14 cellular contexts compared by ENCODE assay signal in genomic region chr17:50697663-50698272, GRCh38. TPM values are rescaled to one million over a fixed set of nuclear protein-coding genes. Genes with fewer than 3 reads are reported as not detected.
DNase-seq lines count a peak whose midpoint lies in the region; ATAC-seq and TF ChIP-seq lines count a peak whose summit lies in the region.
"Had no signal": no experiment of that assay in that cellular context is flagged by ENCODE, and none has a peak within 500 bp of the region (broad histone marks: within the 10 kb centered on the region; RNA-seq: fewer than 3 reads in every experiment).

No MANE protein-coding gene starts in this region.

- no peaks in the 10 kb centered on the region for H3K9me2 ChIP-seq in PC-3 (replicated peaks; ENCODE audit: low read length)

- ATAC-seq in PC-3 (no peak), GM21717 (IDR thresholded peaks at IDR 0.05; ENCODE audit: unreplicated experiment) (no peak), Right ventricle myocardium superior (ENCODE audit: poor library complexity) (no peak)

- H4K20me1 ChIP-seq in PC-3 (ENCODE audit: low read length): no peaks in the 10 kb centered on the region

- no peak overlapping the region for H3K4me3 ChIP-seq in PC-3 (ENCODE audit: low read length)
- H3K4me3 ChIP-seq in endodermal cell (ENCODE audit: low read length): no peak overlapping the region

- H3K27ac Mint-ChIP-seq in T-helper 2 cell treated with Interferon-gamma antibody and Interleukin-4, amounts not matched to agents 5 μg/mL and 100 μg/mL, for 36 hours: peak overlapping the region; percentile 19
- H3K27ac Mint-ChIP-seq in endodermal cell: no peak overlapping the region

- DNase-seq in T-helper 2 cell treated with Interferon-gamma antibody and Interleukin-4, amounts not matched to agents 5 μg/mL and 100 μg/mL, for 36 hours (ENCODE audit: low spot score): no peak
- no peak for DNase-seq in T-helper 2 cell
- peak; percentile 61 for DNase-seq in PC-3
- no peak for DNase-seq in endodermal cell
- DNase-seq in renal cortical epithelial cell (ENCODE audit: low read depth): peak; percentile 16
- DNase-seq in Right ventricle myocardium superior: no peak
- DNase-seq in superior temporal gyrus (ENCODE audit: extremely low spot score): no peak
- DNase-seq: activated naive CD4-positive, alpha-beta T cell treated with anti-CD3 and anti-CD28 coated beads, Interleukin-2, amount 50 U/mL, for 16 hours; NCI-H1092 treated with DMSO at 0.1 percent for 48 hours; NCI-H510A; nucleus accumbens had no signal

- no peaks in the 10 kb centered on the region for H3K9me3 Mint-ChIP-seq in T-helper 2 cell treated with Interferon-gamma antibody and Interleukin-4, amounts not matched to agents 5 μg/mL and 100 μg/mL, for 36 hours
- H3K9me3 Mint-ChIP-seq in endodermal cell: no peaks in the 10 kb centered on the region

- peaks cover 47% of the 10 kb centered on the region for H3K36me3 ChIP-seq in PC-3 (ENCODE audit: low read depth, low read length)
- peaks cover 89% of the 10 kb centered on the region for H3K36me3 ChIP-seq in endodermal cell (ENCODE audit: control insufficient read depth, insufficient read depth, low read length)

- H3K4me1 Mint-ChIP-seq in T-helper 2 cell treated with Interferon-gamma antibody and Interleukin-4, amounts not matched to agents 5 μg/mL and 100 μg/mL, for 36 hours (ENCODE audit: low read depth): peaks cover 17% of the 10 kb centered on the region
- H3K4me1 Mint-ChIP-seq in endodermal cell: peaks cover 4% of the 10 kb centered on the region

- peaks cover 55% of the 10 kb centered on the region for H3K36me3 Mint-ChIP-seq in T-helper 2 cell treated with Interferon-gamma antibody and Interleukin-4, amounts not matched to agents 5 μg/mL and 100 μg/mL, for 36 hours (ENCODE audit: low read depth)
- H3K36me3 Mint-ChIP-seq in endodermal cell (ENCODE audit: low read depth): peaks cover 60% of the 10 kb centered on the region

- H3F3A ChIP-seq in PC-3 (ENCODE audit: low read length, unreplicated experiment): peaks cover 13% of the 10 kb centered on the region

- intact Hi-C loops in PC-3 (cut with micrococcal nuclease) (loop anchor here (5.0 kb wide), 1 partner anchor 145 kb away; no protein-coding TSS in a partner anchor), Right ventricle myocardium superior (cut with DNase I) (no loop called here)

- peaks cover 88% of the 10 kb centered on the region for H3K4me1 ChIP-seq in PC-3 (ENCODE audit: insufficient read depth, low read length)
- H3K4me1 ChIP-seq in endodermal cell (ENCODE audit: control insufficient read depth, insufficient read depth, low read length): no peaks in the 10 kb centered on the region

- H3K27ac ChIP-seq in PC-3 (ENCODE audit: low read length) (peak overlapping the region; percentile 87), endodermal cell (ENCODE audit: low read depth, low read length) (no peak overlapping the region)
- H3K27ac ChIP-seq: epithelial cell of prostate, RWPE1 had no signal

- no peak overlapping the region for H2AFZ ChIP-seq in PC-3 (ENCODE audit: low read length)

- POLR2A ChIA-PET in PC-3 (lab: Charles Lee; ENCODE audit: unreplicated experiment): no interaction called here

- peak overlapping the region; percentile 82 for H3K4me2 ChIP-seq in PC-3 (ENCODE audit: low read length)

- 90% methylated on average over 3 of the region's 3 CpGs; no CpG with 5 or more reads in 1 of the 2 experiments for WGBS in endodermal cell (ENCODE audit: insufficient coverage in 1 of 2, insufficient read length in 1 of 2), 2 experiments

- CTCF ChIA-PET in PC-3 (lab: Charles Lee): interaction anchor here (0.6 to 1.0 kb wide), 4 partner anchors 49 to 145 kb away, joined by 3 to 4 read pairs (median 3); no protein-coding TSS in a partner anchor

- 0 out of 2 replicates have a peak overlapping the region, but pooled peaks have one; percentile 27 for H3K9ac ChIP-seq in PC-3 (ENCODE audit: low read length)
- H3K9ac ChIP-seq in endodermal cell (ENCODE audit: extremely low read depth, low read length, poor library complexity, severe bottlenecking): no peak overlapping the region

- no peaks in the 10 kb centered on the region for H3K27me3 ChIP-seq in PC-3 (ENCODE audit: low read length)
- no peaks in the 10 kb centered on the region for H3K27me3 ChIP-seq in endodermal cell (ENCODE audit: control insufficient read depth, insufficient read depth, low read length, poor library complexity, severe bottlenecking)

- BruUV-seq in PC-3 (replicated peaks; lab: Mats Ljungman, UMichigan): no TSS peak

- H3K79me2 ChIP-seq in PC-3 (ENCODE audit: low read length): peaks cover 51% of the 10 kb centered on the region

- H3K9me3 ChIP-seq in PC-3 (ENCODE audit: low read length) (no peaks in the 10 kb centered on the region), endodermal cell (ENCODE audit: control insufficient read depth, low read length) (no peaks in the 10 kb centered on the region)

- no peak overlapping the region for H3K4me3 Mint-ChIP-seq in T-helper 2 cell treated with Interferon-gamma antibody and Interleukin-4, amounts not matched to agents 5 μg/mL and 100 μg/mL, for 36 hours
- H3K4me3 Mint-ChIP-seq in endodermal cell: no peak overlapping the region

- H3K27me3 Mint-ChIP-seq in T-helper 2 cell treated with Interferon-gamma antibody and Interleukin-4, amounts not matched to agents 5 μg/mL and 100 μg/mL, for 36 hours (ENCODE audit: low read depth): no peaks in the 10 kb centered on the region
- no peaks in the 10 kb centered on the region for H3K27me3 Mint-ChIP-seq in endodermal cell (ENCODE audit: insufficient read depth)

- TF ChIP-seq CTCF in PC-3 (conservative IDR thresholded peaks at IDR 0.05; ENCODE audit: low read depth, low read length) (peak; percentile 73), endodermal cell (conservative IDR thresholded peaks at IDR 0.05) (peak; percentile 44)

RNA-seq across cellular contexts. Expression of gene ANKRD40, which starts 9.9 kb away (rescaled TPM):
- total RNA-seq in PC-3 (2014; rRNA removed): 44.2 and 44.3 TPM in 2 replicates
- 10 to 100 TPM; 44.9 to 60.3 TPM for total RNA-seq in endodermal cell
- polyA plus RNA-seq in endodermal cell (2013, experiment 1 of 2): 38.1 TPM
- polyA plus RNA-seq in endodermal cell (2013, experiment 2 of 2): 37.3 TPM
- total RNA-seq in renal cortical epithelial cell: 25.1 and 36.3 TPM in 2 replicates
- 58.4 TPM for total RNA-seq in Right ventricle myocardium superior

RNA-seq across cellular contexts. Expression of gene LUC7L3, which starts 21.6 kb away (rescaled TPM):
- total RNA-seq in PC-3 (2014; rRNA removed) (43.0 and 54.3 TPM in 2 replicates), endodermal cell (100 to 1,000 TPM; 122 to 169 TPM), renal cortical epithelial cell (11.5 and 41.9 TPM in 2 replicates), Right ventricle myocardium superior (58.1 TPM)
- polyA plus RNA-seq in endodermal cell (2013, experiment 1 of 2): 252 TPM
- 214 TPM for polyA plus RNA-seq in endodermal cell (2013, experiment 2 of 2)

Comparison
In these comparisons a context has a peak if more than half of its experiments do, and no peak if none do; other contexts are left out.
1. DNase-seq: peak in PC-3 (single experiment) and renal cortical epithelial cell (single experiment); none in T-helper 2 cell treated with Interferon-gamma antibody and Interleukin-4, amounts not matched to agents 5 μg/mL and 100 μg/mL, for 36 hours (single experiment), T-helper 2 cell (0 of 5), endodermal cell (single experiment), Right ventricle myocardium superior (single experiment) and superior temporal gyrus (single experiment).